In genomic region chr2:59660262-59660661, GRCh38 we compare ENCODE assay signal across 34 cellular contexts.
"Had no signal": no experiment of that assay in that cellular context is flagged by ENCODE, and none has a peak within 500 bp of the region (broad histone marks: within the 10 kb centered on the region; RNA-seq: fewer than 3 reads in every experiment).

No MANE protein-coding gene starts in this region.

- H3K4me3 ChIP-seq: adrenal gland, ascending aorta, body of pancreas, breast epithelium, cardiac muscle cell had no signal

- FAIRE-seq: astrocyte, bronchial epithelial cell had no signal

- H3K36me3 ChIP-seq: adrenal gland, ascending aorta, brain microvascular endothelial cell, breast epithelium, cardiac muscle cell had no signal

- ATAC-seq: activated naive CD4-positive, alpha-beta T cell treated with anti-CD3 and anti-CD28 coated beads, Interleukin-2, amount 50 U/mL, for 72 hours; activated naive CD8-positive, alpha-beta T cell treated with anti-CD3 and anti-CD28 coated beads, Interleukin-2, amount 50 U/mL, for 24 hours; activated T-cell treated with anti-CD3 and anti-CD28 coated beads, Interleukin-2, amount 50 U/mL, for 4 hours; activated T-cell treated with anti-CD3 and anti-CD28 coated beads, Interleukin-2, amount 50 U/mL, for 72 hours; activated T-helper 17 cell treated with anti-CD3 and anti-CD28 coated beads, Interleukin-2, amount 50 U/mL, for 72 hours; body of pancreas had no signal

- H3K27ac ChIP-seq: adrenal gland, ascending aorta, body of pancreas, brain microvascular endothelial cell, breast epithelium, cardiac muscle cell had no signal

- H3K4me1 ChIP-seq: adrenal gland, ascending aorta, body of pancreas, breast epithelium had no signal

- DNase-seq: activated effector memory CD4-positive, alpha-beta T cell treated with anti-CD3 and anti-CD28 coated beads, Interleukin-2, amount 50 U/mL, for 16 hours; activated effector memory CD4-positive, alpha-beta T cell treated with Interleukin-2 at 50 U/mL for 16 hours; activated gamma-delta T cell; activated gamma-delta T cell treated with Interleukin-2 at 50 U/mL for 16 hours; activated naive CD4-positive, alpha-beta T cell; activated naive CD4-positive, alpha-beta T cell treated with anti-CD3 and anti-CD28 coated beads for 36 hours; activated naive CD4-positive, alpha-beta T cell treated with anti-CD3 and anti-CD28 coated beads, Interleukin-2, amount 10 ng/mL, durations not matched to agents 7 days and 5 days; activated naive CD4-positive, alpha-beta T cell treated with anti-CD3 and anti-CD28 coated beads, Interleukin-2, amount 50 U/mL, for 16 hours; activated naive CD4-positive, alpha-beta T cell treated with Interleukin-2 at 50 U/mL for 16 hours; activated naive CD8-positive, alpha-beta T cell treated with anti-CD3 and anti-CD28 coated beads for 36 hours; activated naive CD8-positive, alpha-beta T cell treated with anti-CD3 and anti-CD28 coated beads, Interleukin-2, amount 10 ng/mL, durations not matched to agents 7 days and 5 days; activated naive CD8-positive, alpha-beta T cell treated with anti-CD3 and anti-CD28 coated beads, Interleukin-2, amount 50 U/mL, for 24 hours; activated T-cell treated with anti-CD3 and anti-CD28 coated beads, Interleukin-2, amount 50 U/mL, for 1 hour; activated T-cell treated with anti-CD3 and anti-CD28 coated beads, Interleukin-2, amount 50 U/mL, for 24 hours; activated T-cell treated with anti-CD3 and anti-CD28 coated beads, Interleukin-2, amount 50 U/mL, for 4 hours; activated T-cell treated with anti-CD3 and anti-CD28 coated beads, Interleukin-2, amount 50 U/mL, for 48 hours; activated T-cell treated with anti-CD3 and anti-CD28 coated beads, Interleukin-2, amount 50 U/mL, for 72 hours; adrenal gland; amniotic stem cell; amygdala; anterior cingulate cortex; aorta; body of pancreas; brain microvascular endothelial cell; caudate nucleus; central memory CD4-positive, alpha-beta T cell; cerebellar nuclear complex had no signal

- H3K27me3 ChIP-seq: adrenal gland, ascending aorta, body of pancreas, brain microvascular endothelial cell, breast epithelium, cardiac muscle cell had no signal

- H3K9me3 ChIP-seq: adrenal gland, ascending aorta, body of pancreas, breast epithelium had no signal
